In the genomic region with DNA sequence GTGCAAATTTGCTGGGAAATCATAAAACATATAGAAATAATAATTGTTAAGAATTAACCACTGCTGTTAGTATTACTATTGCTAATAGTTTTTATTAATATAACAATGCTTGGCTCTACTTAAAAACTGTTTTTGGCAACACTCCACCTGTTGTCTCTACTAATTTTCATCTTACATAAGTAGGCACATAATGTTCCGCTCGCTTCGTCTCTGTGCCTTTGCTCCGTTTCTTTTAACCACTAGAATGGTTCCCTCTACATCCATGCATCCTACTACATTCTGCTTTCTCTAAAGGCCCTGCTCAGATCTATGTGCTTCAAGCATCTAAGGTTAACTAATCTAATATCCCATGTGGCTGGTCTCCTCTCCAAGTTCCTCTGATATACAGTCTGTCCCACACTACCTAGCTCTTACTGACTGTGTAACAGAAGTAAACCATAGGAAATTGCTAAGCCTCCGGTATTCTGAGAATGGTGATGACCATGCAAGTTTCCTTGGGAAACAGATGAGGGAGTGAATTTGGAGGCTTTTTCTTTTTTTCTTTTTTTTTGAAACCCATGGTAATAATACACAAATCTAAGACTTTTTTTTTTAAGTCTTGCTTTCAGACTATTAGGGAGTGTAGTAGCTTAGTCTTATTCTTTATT, we compare ENCODE assay signal across 1 cellular context.
TF ChIP-seq lines count a peak whose summit lies in the region.

No MANE protein-coding gene starts in this region.

TF ChIP-seq in WTC11, 78 proteins besides CTCF, POLR2A, EP300 and RAD21:
- TF ChIP-seq SMAD3 (CRISPR knock-in tag; IDR thresholded peaks at IDR 0.05; ENCODE audit: borderline replicate concordance) (no peak), USF1 (CRISPR knock-in tag; IDR thresholded peaks at IDR 0.05) (no peak), EMX1 (CRISPR knock-in tag; IDR thresholded peaks at IDR 0.05) (no peak), MYBL2 (CRISPR knock-in tag; IDR thresholded peaks at IDR 0.05) (no peak), OVOL2 (CRISPR knock-in tag; IDR thresholded peaks at IDR 0.05; ENCODE audit: borderline replicate concordance) (no peak), FOXK1 (CRISPR knock-in tag; IDR thresholded peaks at IDR 0.05) (no peak), ZNF121 (CRISPR knock-in tag; IDR thresholded peaks at IDR 0.05) (no peak), MXD4 (CRISPR knock-in tag; IDR thresholded peaks at IDR 0.05; ENCODE audit: borderline replicate concordance) (no peak), NFYB (CRISPR knock-in tag; conservative IDR thresholded peaks at IDR 0.05; ENCODE audit: low read depth) (no peak), CREM (CRISPR knock-in tag; IDR thresholded peaks at IDR 0.05) (no peak), ZNF232 (CRISPR knock-in tag; IDR thresholded peaks at IDR 0.05) (no peak), HMGXB4 (CRISPR knock-in tag; IDR thresholded peaks at IDR 0.05) (no peak), JUN (CRISPR knock-in tag; IDR thresholded peaks at IDR 0.05) (no peak)
- TF ChIP-seq, protein P1, sequence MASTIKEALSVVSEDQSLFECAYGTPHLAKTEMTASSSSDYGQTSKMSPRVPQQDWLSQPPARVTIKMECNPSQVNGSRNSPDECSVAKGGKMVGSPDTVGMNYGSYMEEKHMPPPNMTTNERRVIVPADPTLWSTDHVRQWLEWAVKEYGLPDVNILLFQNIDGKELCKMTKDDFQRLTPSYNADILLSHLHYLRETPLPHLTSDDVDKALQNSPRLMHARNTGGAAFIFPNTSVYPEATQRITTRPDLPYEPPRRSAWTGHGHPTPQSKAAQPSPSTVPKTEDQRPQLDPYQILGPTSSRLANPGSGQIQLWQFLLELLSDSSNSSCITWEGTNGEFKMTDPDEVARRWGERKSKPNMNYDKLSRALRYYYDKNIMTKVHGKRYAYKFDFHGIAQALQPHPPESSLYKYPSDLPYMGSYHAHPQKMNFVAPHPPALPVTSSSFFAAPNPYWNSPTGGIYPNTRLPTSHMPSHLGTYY (CRISPR knock-in tag; IDR thresholded peaks at IDR 0.05), result no peak
- TF ChIP-seq, protein P2, sequence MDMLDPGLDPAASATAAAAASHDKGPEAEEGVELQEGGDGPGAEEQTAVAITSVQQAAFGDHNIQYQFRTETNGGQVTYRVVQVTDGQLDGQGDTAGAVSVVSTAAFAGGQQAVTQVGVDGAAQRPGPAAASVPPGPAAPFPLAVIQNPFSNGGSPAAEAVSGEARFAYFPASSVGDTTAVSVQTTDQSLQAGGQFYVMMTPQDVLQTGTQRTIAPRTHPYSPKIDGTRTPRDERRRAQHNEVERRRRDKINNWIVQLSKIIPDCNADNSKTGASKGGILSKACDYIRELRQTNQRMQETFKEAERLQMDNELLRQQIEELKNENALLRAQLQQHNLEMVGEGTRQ (CRISPR knock-in tag; IDR thresholded peaks at IDR 0.05), result no peak
- TF ChIP-seq, protein P3, sequence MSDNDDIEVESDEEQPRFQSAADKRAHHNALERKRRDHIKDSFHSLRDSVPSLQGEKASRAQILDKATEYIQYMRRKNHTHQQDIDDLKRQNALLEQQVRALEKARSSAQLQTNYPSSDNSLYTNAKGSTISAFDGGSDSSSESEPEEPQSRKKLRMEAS (CRISPR knock-in tag; IDR thresholded peaks at IDR 0.05), result no peak
